Comparison of ENCODE assay signal across 15 cellular contexts in genomic region chr13:50612717-50613116, GRCh38.
"Had no signal": no experiment of that assay in that cellular context is flagged by ENCODE, and none has a peak within 500 bp of the region (broad histone marks: within the 10 kb centered on the region; RNA-seq: fewer than 3 reads in every experiment).

No MANE protein-coding gene starts in this region.

- H3K27ac ChIP-seq: adrenal gland, colonic mucosa, gastroesophageal sphincter, sigmoid colon, upper lobe of right lung had no signal

- H3K27me3 ChIP-seq: adrenal gland, colonic mucosa, gastroesophageal sphincter, sigmoid colon, upper lobe of right lung had no signal

- DNase-seq: activated CD4-positive, alpha-beta T cell treated with anti-CD3 and anti-CD28 coated beads, Interleukin-2, amount 50 U/mL, for 1 hour; activated naive CD4-positive, alpha-beta T cell treated with anti-CD3 and anti-CD28 coated beads, Interleukin-2, amount 50 U/mL, for 16 hours; activated T-cell treated with anti-CD3 and anti-CD28 coated beads for 4 hours; adrenal gland; colonic mucosa; effector CD4-positive, alpha-beta T cell; kidney; left ventricle myocardium superior; mesenchymal stem cell; sigmoid colon; stimulated activated CD4-positive, alpha-beta T cell treated with anti-CD3 and anti-CD28 coated beads, Interleukin-2, amount 100 ng/mL, for 24 hours; stimulated activated naive CD8-positive, alpha-beta T cell treated with anti-CD3 and anti-CD28 coated beads, Interleukin-15, Interleukin-2, amounts not matched to agents 100 U/mL and 50 U/mL, for 24 hours; upper lobe of right lung had no signal

- H3K27ac Mint-ChIP-seq: activated T-helper 2 cell treated with anti-CD3 and anti-CD28 coated beads, Interferon-gamma antibody, Interleukin-2, Interleukin-4, amounts not matched to agents 10 μg/mL and 5 μg/mL and 100 μg/mL, durations not matched to agents 14 hours and 24 hours and 36 hours had no signal

- H3K9me3 ChIP-seq: adrenal gland, colonic mucosa, gastroesophageal sphincter, sigmoid colon, upper lobe of right lung had no signal

- H3K9me3 Mint-ChIP-seq: activated T-helper 2 cell treated with anti-CD3 and anti-CD28 coated beads, Interferon-gamma antibody, Interleukin-2, Interleukin-4, amounts not matched to agents 10 μg/mL and 5 μg/mL and 100 μg/mL, durations not matched to agents 14 hours and 24 hours and 36 hours had no signal

- ATAC-seq: gastroesophageal sphincter; stimulated activated naive CD8-positive, alpha-beta T cell treated with anti-CD3 and anti-CD28 coated beads, Interleukin-15, Interleukin-2, amounts not matched to agents 100 U/mL and 50 U/mL, for 24 hours; upper lobe of right lung had no signal

- H3K4me3 ChIP-seq: adrenal gland, colonic mucosa, gastroesophageal sphincter, sigmoid colon, upper lobe of right lung had no signal

- H3K36me3 ChIP-seq: adrenal gland, colonic mucosa, gastroesophageal sphincter, sigmoid colon, upper lobe of right lung had no signal

- H3K4me1 ChIP-seq: colonic mucosa, gastroesophageal sphincter, upper lobe of right lung had no signal
